Comparison of ENCODE assay signal across 26 cellular contexts in the genomic region with DNA sequence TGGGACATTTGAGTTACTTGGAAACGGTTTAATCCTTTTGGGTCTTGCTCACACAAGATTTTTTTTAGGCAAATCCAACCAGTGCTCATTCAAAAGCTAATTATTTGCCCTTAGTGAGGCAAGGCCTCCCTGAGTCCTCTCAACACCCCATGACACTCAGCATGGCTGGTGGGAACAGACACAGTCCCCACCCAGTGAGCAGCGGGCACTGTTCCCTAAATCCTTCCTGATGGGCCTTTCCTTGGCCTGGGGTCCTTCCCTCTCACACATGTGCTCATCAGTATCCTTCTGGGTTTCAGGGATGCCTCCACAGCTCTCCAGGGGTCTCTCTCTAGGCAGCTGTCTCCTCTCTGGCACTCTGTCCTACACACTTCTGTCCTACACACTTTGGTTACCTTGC.
"Had no signal": no experiment of that assay in that cellular context is flagged by ENCODE, and none has a peak within 500 bp of the region (broad histone marks: within the 10 kb centered on the region; RNA-seq: fewer than 3 reads in every experiment).

No MANE protein-coding gene starts in this region.

- H3K4me3 ChIP-seq: dorsolateral prefrontal cortex, heart right ventricle, lung, psoas muscle, right lobe of liver, spleen, testis, tibial nerve, upper lobe of right lung, vagina had no signal

- H3K27ac Mint-ChIP-seq: nephron; stimulated activated naive B cell treated with anti-CD40 and anti-IgM and Interleukin-4, amounts not matched to agents 10 μg/mL and 1 μg/mL and 100 μg/mL, for 72 hours had no signal

- H3K27me3 ChIP-seq: dorsolateral prefrontal cortex, heart right ventricle, right lobe of liver, spleen, testis, tibial nerve, upper lobe of right lung, vagina had no signal

- H3K9me3 Mint-ChIP-seq: naive B cell; stimulated activated naive B cell treated with anti-CD40 and anti-IgM and Interleukin-4, amounts not matched to agents 10 μg/mL and 1 μg/mL and 100 μg/mL, for 72 hours; stimulated activated naive CD8-positive, alpha-beta T cell treated with anti-CD3 and anti-CD28 coated beads, Interleukin-15, amount 100 ng/mL, for 72 hours had no signal

- H3K4me1 Mint-ChIP-seq: nephron; stimulated activated naive B cell treated with anti-CD40 and anti-IgM and Interleukin-4, amounts not matched to agents 10 μg/mL and 1 μg/mL and 100 μg/mL, for 72 hours; stimulated activated naive CD8-positive, alpha-beta T cell treated with anti-CD3 and anti-CD28 coated beads, Interleukin-15, amount 100 ng/mL, for 72 hours had no signal

- ATAC-seq: heart right ventricle; left colon; left ventricle myocardium superior; psoas muscle; right lobe of liver; stimulated activated naive B cell treated with anti-CD40 and anti-IgM and Interleukin-4, amounts not matched to agents 10 μg/mL and 1 μg/mL and 100 μg/mL, for 72 hours; stimulated activated naive CD8-positive, alpha-beta T cell treated with anti-CD3 and anti-CD28 coated beads, Interleukin-15, amount 100 ng/mL, for 72 hours; upper lobe of right lung had no signal

- H3K9me3 ChIP-seq: heart right ventricle, psoas muscle, right lobe of liver, spleen, testis, tibial nerve, upper lobe of right lung, vagina had no signal

- H3K27ac ChIP-seq: dorsolateral prefrontal cortex, heart right ventricle, psoas muscle, right lobe of liver, spleen, testis, tibial nerve, upper lobe of right lung, vagina had no signal

- DNase-seq: cortex of kidney; dorsolateral prefrontal cortex; effector CD8-positive, alpha-beta T cell; heart right ventricle; hypothalamus; left colon; left ventricle myocardium superior; mesenchymal stem cell; naive B cell; retina; right lobe of liver; spleen; stimulated activated CD4-positive, alpha-beta T cell treated with anti-CD3 and anti-CD28 coated beads, Interleukin-15, amount 100 ng/mL, for 24 hours; stimulated activated CD4-positive, alpha-beta T cell treated with anti-CD3 and anti-CD28 coated beads, Interleukin-1b, Interleukin-23, amount 100 ng/mL, for 48 hours; stimulated activated CD4-positive, alpha-beta T cell treated with anti-CD3 and anti-CD28 coated beads, Interleukin-4, amount 100 ng/mL, for 24 hours; stimulated activated naive B cell treated with anti-CD40 and anti-IgM and Interleukin-4, amounts not matched to agents 10 μg/mL and 1 μg/mL and 100 μg/mL, for 72 hours; stimulated activated naive CD8-positive, alpha-beta T cell treated with anti-CD3 and anti-CD28 coated beads, Interleukin-15, amount 100 ng/mL, for 72 hours; testis; upper lobe of right lung had no signal

- H3K4me1 ChIP-seq: heart right ventricle, psoas muscle, right lobe of liver, spleen, testis, tibial nerve, upper lobe of right lung, vagina had no signal

- H3K27me3 Mint-ChIP-seq: naive B cell; stimulated activated naive CD8-positive, alpha-beta T cell treated with anti-CD3 and anti-CD28 coated beads, Interleukin-15, amount 100 ng/mL, for 72 hours had no signal

- H3K4me3 Mint-ChIP-seq: naive B cell; nephron; stimulated activated naive B cell treated with anti-CD40 and anti-IgM and Interleukin-4, amounts not matched to agents 10 μg/mL and 1 μg/mL and 100 μg/mL, for 72 hours; stimulated activated naive CD8-positive, alpha-beta T cell treated with anti-CD3 and anti-CD28 coated beads, Interleukin-15, amount 100 ng/mL, for 72 hours had no signal

- H3K36me3 ChIP-seq: heart right ventricle, right lobe of liver, spleen, upper lobe of right lung, vagina had no signal

- FAIRE-seq: frontal cortex, keratinocyte had no signal
